8 cellular contexts compared by ENCODE assay signal in genomic region chr7:129055294-129055816, GRCh38. TPM values are rescaled to one million over a fixed set of nuclear protein-coding genes. Genes with fewer than 3 reads are reported as not detected.
DNase-seq lines count a peak whose midpoint lies in the region; ATAC-seq and TF ChIP-seq lines count a peak whose summit lies in the region.

No MANE protein-coding gene starts in this region.

- H3K4me3 Mint-ChIP-seq in naive B cell, result peak overlapping the region; percentile 96 to 99 (median 99)

- DNase-seq in AG10803 (ENCODE audit: low read depth) (no peak), naive B cell (no peak), NCI-H146 (lab: John Stamatoyannopoulos, UW) (no peak), nucleus accumbens (lab: John Stamatoyannopoulos, UW) (no peak), sciatic nerve (ENCODE audit: low spot score) (no peak)

- no peak; the same call in 1 of the 2 replicates for TF ChIP-seq CTCF in AG10803 (conservative IDR thresholded peaks at IDR 0.05; ENCODE audit: low read length)

- H3K9me3 ChIP-seq in KOPT-K1 (ENCODE audit: insufficient read depth, low read length, poor library complexity, severe bottlenecking), result no peaks in the 10 kb centered on the region
- H3K9me3 ChIP-seq in duodenal mucosa (ENCODE audit: control insufficient read depth in 1 of 2, low read length in 2 of 2), result no peaks in the 10 kb centered on the region

- H3K27ac Mint-ChIP-seq in naive B cell, result peak overlapping the region; percentile 98 to 100 (median 99)

- H3K27ac ChIP-seq in KOPT-K1 (ENCODE audit: low read depth, low read length, poor library complexity, severe bottlenecking) (peak overlapping the region; percentile 93), duodenal mucosa (ENCODE audit: low read depth, low read length) (peak overlapping the region; percentile 97)

- H3K36me3 ChIP-seq in KOPT-K1 (ENCODE audit: insufficient read depth, low read length) (peaks cover 23% of the 10 kb centered on the region), duodenal mucosa (ENCODE audit: control insufficient read depth in 1 of 2, insufficient read depth in 2 of 2, low read length in 2 of 2) (no peaks in the 10 kb centered on the region)

- intact Hi-C loops in sciatic nerve (cut with DNase I), result no loop called here

- peak overlapping the region; percentile 93 to 97 for H3K9ac ChIP-seq in duodenal mucosa (ENCODE audit: low read depth in 1 of 2, low read length in 2 of 2)

- H3K4me1 ChIP-seq in duodenal mucosa (ENCODE audit: control insufficient read depth in 1 of 2, insufficient read depth in 2 of 2, low read length in 2 of 2), result peaks cover 19 to 20% of the 10 kb centered on the region in 2 donors

- peaks cover 6 to 8% (median 7%) of the 10 kb centered on the region in 3 donors for H3K27me3 Mint-ChIP-seq in naive B cell

- ATAC-seq in GM21447 (IDR thresholded peaks at IDR 0.05; ENCODE audit: unreplicated experiment) (peak; percentile 11), naive B cell (ENCODE audit: low read depth in 2 of 2) (peak; percentile 2 to 3), sciatic nerve (no peak)

- H3K4me1 Mint-ChIP-seq in naive B cell, result peaks cover 19 to 52% (median 31%) of the 10 kb centered on the region in 3 donors

- H3K27me3 ChIP-seq in duodenal mucosa (ENCODE audit: control insufficient read depth in 1 of 2, insufficient read depth in 2 of 2, low read length in 2 of 2), result peaks cover 0 to 5% of the 10 kb centered on the region in 2 donors

- peak overlapping the region; percentile 97 for H3K4me3 ChIP-seq in AG10803 (ENCODE audit: low read length)
- peak overlapping the region; percentile 93 to 99 for H3K4me3 ChIP-seq in duodenal mucosa (ENCODE audit: low read depth in 1 of 2, low read length in 2 of 2)

- H3K9me3 Mint-ChIP-seq in naive B cell, result no peaks in the 10 kb centered on the region

- peaks cover 0 to 9% of the 10 kb centered on the region in 2 donors for H3K36me3 Mint-ChIP-seq in naive B cell

RNA-seq across cellular contexts. Expression of gene TNPO3, which starts 0.4 kb away (rescaled TPM):
- 10 to 100 TPM; 28.7 to 38.7 (median 34.1) TPM for polyA plus RNA-seq in naive B cell (ENCODE audit: low read depth in 6 of 6)
- total RNA-seq in sciatic nerve, result 28.6 TPM
